13 cellular contexts compared by ENCODE assay signal in genomic region chr6:28206527-28207243, GRCh38. TPM values are rescaled to one million over a fixed set of nuclear protein-coding genes. Genes with fewer than 3 reads are reported as not detected.
DNase-seq lines count a peak whose midpoint lies in the region; ATAC-seq and TF ChIP-seq lines count a peak whose summit lies in the region.
"Had no signal": no experiment of that assay in that cellular context is flagged by ENCODE, and none has a peak within 500 bp of the region (broad histone marks: within the 10 kb centered on the region; RNA-seq: fewer than 3 reads in every experiment).

No MANE protein-coding gene starts in this region.

- intact Hi-C loops in mucosa of descending colon (cut with DNase I, micrococcal nuclease): no loop called here

- CTCF ChIA-PET in HEK293 (lab: Yijun Ruan, JAX): interaction anchor here (0.5 to 0.9 kb wide), 2 partner anchors 65 to 732 kb away, joined by 3 to 4 read pairs; partner anchors contain the start of gene ZKSCAN8

- POLR2A ChIA-PET in HEK293 (lab: Yijun Ruan, JAX): interaction anchor here (1.0 to 1.1 kb wide), 2 partner anchors 12 to 65 kb away, joined by 5 read pairs; partner anchors contain the start of gene ZKSCAN8

- ATAC-seq in mucosa of descending colon (peak; percentile 85), HG03175 (IDR thresholded peaks at IDR 0.05; ENCODE audit: unreplicated experiment) (no peak), GM21619 (IDR thresholded peaks at IDR 0.05; ENCODE audit: unreplicated experiment) (no peak)

- in situ Hi-C loops in brain microvascular endothelial cell (cut with HindIII; ENCODE audit: low pct_ligation_motif_present, low sequenced_read_pairs): no loop called here

- H3K4me3 ChIP-seq in HEK293 (ENCODE audit: low read depth, low read length) (no peak overlapping the region), brain microvascular endothelial cell (ENCODE audit: low read depth, low read length) (peak overlapping the region; percentile 65), mucosa of descending colon (no peak overlapping the region)
- H3K4me3 ChIP-seq: prostate gland, uterus had no signal

- H3K27me3 ChIP-seq in brain microvascular endothelial cell (replicated peaks): peaks cover 5% of the 10 kb centered on the region

- H3K36me3 ChIP-seq in HEK293 (ENCODE audit: control insufficient read depth in 2 of 2, insufficient read depth in 1 of 2, low read length in 2 of 2): no peaks in the 10 kb centered on the region
- no peaks in the 10 kb centered on the region for H3K36me3 ChIP-seq in brain microvascular endothelial cell (replicated peaks)
- H3K36me3 ChIP-seq in mucosa of descending colon (ENCODE audit: low read depth): no peaks in the 10 kb centered on the region
- H3K36me3 ChIP-seq: prostate gland, uterus had no signal

- H3K27ac ChIP-seq in HEK293 (ENCODE audit: extremely low read depth, low read depth, low read length) (no peak overlapping the region), brain microvascular endothelial cell (no peak overlapping the region)
- H3K27ac ChIP-seq: prostate gland, uterus had no signal

- H3K9me3 ChIP-seq in HEK293 (ENCODE audit: control insufficient read depth, insufficient read depth, low read depth, low read length) (no peaks in the 10 kb centered on the region), mucosa of descending colon (no peaks in the 10 kb centered on the region)
- H3K9me3 ChIP-seq: prostate gland, uterus had no signal

- TF ChIP-seq CTCF in HEK293 (tag by site-specific recombination; IDR thresholded peaks at IDR 0.05): no peak
- TF ChIP-seq CTCF in brain microvascular endothelial cell (IDR thresholded peaks at IDR 0.05; ENCODE audit: low read depth, low read length, missing control alignments): no peak
- no peak for TF ChIP-seq CTCF in mucosa of descending colon (IDR thresholded peaks at IDR 0.05)

- DNase-seq in AG08395 (ENCODE audit: low spot score) (peak; percentile 12), brain microvascular endothelial cell (no peak), mucosa of descending colon (peak in 1 of 3 donors; percentile 67), NCI-H1092 treated with DMSO at 0.1 percent for 48 hours (lab: John Stamatoyannopoulos, UW) (no peak), NCI-H2196 (lab: John Stamatoyannopoulos, UW; ENCODE audit: unreplicated experiment) (no peak)
- DNase-seq: amygdala, NCI-H345, SHP77 treated with DMSO at 0.1 percent for 48 hours, uterus had no signal

- no peaks in the 10 kb centered on the region for H3K4me1 ChIP-seq in HEK293 (ENCODE audit: control insufficient read depth, insufficient read depth, low read length)
- H3K4me1 ChIP-seq in mucosa of descending colon (ENCODE audit: low read depth): peaks cover 3% of the 10 kb centered on the region
- H3K4me1 ChIP-seq: prostate gland, uterus had no signal

TF ChIP-seq in HEK293, 187 proteins besides CTCF, POLR2A, EP300 and RAD21:
- TF ChIP-seq KLF7 (tag by site-specific recombination; IDR thresholded peaks at IDR 0.05; ENCODE audit: borderline replicate concordance) (no peak), ZNF394 (tag by site-specific recombination; IDR thresholded peaks at IDR 0.05; ENCODE audit: borderline replicate concordance) (no peak), ZNF239 (tag by site-specific recombination; IDR thresholded peaks at IDR 0.05) (no peak), ZBTB48 (tag by site-specific recombination; IDR thresholded peaks at IDR 0.05) (0 out of 2 replicates have a peak, but pooled peaks have one; percentile 1), ZNF514 (tag by site-specific recombination; IDR thresholded peaks at IDR 0.05) (no peak), KLF9 (tag by site-specific recombination; IDR thresholded peaks at IDR 0.05; ENCODE audit: low read depth) (no peak), KLF8 (tag by site-specific recombination; IDR thresholded peaks at IDR 0.05) (no peak)

RNA-seq across cellular contexts. Expression of gene ZSCAN9, which starts 18.4 kb away (rescaled TPM):
- 10 to 100 TPM; 14.1 to 15.7 (median 14.9) TPM for total RNA-seq in mucosa of descending colon

RNA-seq across cellular contexts. Expression of gene ZKSCAN4, which starts 45.4 kb away (rescaled TPM):
- total RNA-seq in mucosa of descending colon: 1 to 10 TPM; 4.0 to 6.1 (median 5.5) TPM

RNA-seq across cellular contexts. Expression of gene NKAPL, which starts 52.4 kb away (rescaled TPM):
- 1 to 10 TPM in 1 of 3 donors, under 1 TPM in 1, not detected in 1; 0.24 to 2.8 TPM for total RNA-seq in mucosa of descending colon
